ENCODE assay signal across 4 cellular contexts in the genomic region with DNA sequence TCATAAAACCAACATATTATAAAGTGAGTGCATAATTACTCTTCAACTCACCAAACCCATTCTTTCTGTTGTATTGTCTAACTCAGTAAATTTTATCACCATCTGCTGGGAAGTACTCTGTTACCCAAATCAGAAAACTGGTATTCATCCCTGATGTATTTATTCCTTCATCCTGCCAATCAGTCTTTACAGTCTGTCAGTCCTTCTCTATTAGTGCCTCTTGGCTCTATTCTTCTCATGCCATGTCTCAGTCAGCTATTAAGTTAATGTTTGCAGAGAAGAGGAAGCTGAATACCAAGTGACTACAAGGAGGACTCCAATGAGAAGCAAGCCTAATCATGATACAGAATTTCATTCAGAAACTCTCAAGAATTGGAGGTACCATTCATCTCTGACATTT.
"Had no signal": no experiment of that assay in that cellular context is flagged by ENCODE, and none has a peak within 500 bp of the region (broad histone marks: within the 10 kb centered on the region; RNA-seq: fewer than 3 reads in every experiment).

No MANE protein-coding gene starts in this region.

- H3K9me3 ChIP-seq: HAP-1 had no signal

- H2AFZ ChIP-seq: GM23248, GM23338 had no signal

- ATAC-seq: GM23338, HCT116 had no signal

- H3K9ac ChIP-seq: GM23248 had no signal

- H3K4me2 ChIP-seq: GM23338 had no signal

- H3K4me3 ChIP-seq: GM23248, GM23338, HAP-1 had no signal

- H3K27ac ChIP-seq: GM23248 had no signal

- H3K4me1 ChIP-seq: HAP-1 had no signal

- H3K36me3 ChIP-seq: HAP-1 had no signal
